ENCODE assay signal across 27 cellular contexts in genomic region chr7:96562966-96563365, GRCh38.
"Had no signal": no experiment of that assay in that cellular context is flagged by ENCODE, and none has a peak within 500 bp of the region (broad histone marks: within the 10 kb centered on the region; RNA-seq: fewer than 3 reads in every experiment).

No MANE protein-coding gene starts in this region.

- H3K27ac ChIP-seq: dorsolateral prefrontal cortex, epithelial cell of prostate, gastroesophageal sphincter, heart left ventricle, hepatocyte, lower lobe of right lung, ovary, psoas muscle, sigmoid colon, stomach, thyroid gland had no signal

- DNase-seq: cortex of kidney; dorsolateral prefrontal cortex; effector CD4-positive, alpha-beta T cell; foreskin fibroblast; heart left ventricle; kidney glomerular epithelial cell; left colon; left ventricle myocardium superior; lower lobe of right lung; natural killer cell; occipital lobe; ovary; posterior cingulate gyrus; psoas muscle; right cardiac atrium; sigmoid colon; stimulated activated CD4-positive, alpha-beta T cell treated with anti-CD3 and anti-CD28 coated beads, Interleukin-2, amount 100 ng/mL, for 24 hours; stimulated activated CD4-positive, alpha-beta T cell treated with anti-CD3 and anti-CD28 coated beads, Interleukin-4, amount 100 ng/mL, for 24 hours; stimulated activated naive CD4-positive, alpha-beta T cell treated with Interleukin-2 at 50 U/mL for 16 hours; stomach; thyroid gland; trophoblast cell had no signal

- H3K27me3 ChIP-seq: dorsolateral prefrontal cortex, gastroesophageal sphincter, heart left ventricle, hepatocyte, ovary, sigmoid colon, stomach, thyroid gland had no signal

- H3K36me3 ChIP-seq: gastroesophageal sphincter, heart left ventricle, lower lobe of right lung, ovary, sigmoid colon, stomach, thyroid gland had no signal

- H3K4me1 ChIP-seq: gastroesophageal sphincter, heart left ventricle, lower lobe of right lung, psoas muscle, stomach, thyroid gland had no signal

- H3K9me3 ChIP-seq: gastroesophageal sphincter, heart left ventricle, lower lobe of right lung, ovary, psoas muscle, sigmoid colon, stomach, thyroid gland had no signal

- ATAC-seq: esophagus mucosa; gastroesophageal sphincter; heart left ventricle; left colon; left ventricle myocardium superior; lower lobe of right lung; natural killer cell; psoas muscle; right cardiac atrium; stimulated activated effector memory CD8-positive, alpha-beta T cell treated with anti-CD3 and anti-CD28 coated beads, Interleukin-12 subunit alpha, Interleukin-12 subunit beta, amount 100 ng/mL, for 72 hours had no signal

- H3K4me3 ChIP-seq: dorsolateral prefrontal cortex, gastroesophageal sphincter, heart left ventricle, hepatocyte, lower lobe of right lung, ovary, psoas muscle, sigmoid colon, stomach, thyroid gland had no signal
